Comparison of ENCODE assay signal across 8 cellular contexts in the genomic region with DNA sequence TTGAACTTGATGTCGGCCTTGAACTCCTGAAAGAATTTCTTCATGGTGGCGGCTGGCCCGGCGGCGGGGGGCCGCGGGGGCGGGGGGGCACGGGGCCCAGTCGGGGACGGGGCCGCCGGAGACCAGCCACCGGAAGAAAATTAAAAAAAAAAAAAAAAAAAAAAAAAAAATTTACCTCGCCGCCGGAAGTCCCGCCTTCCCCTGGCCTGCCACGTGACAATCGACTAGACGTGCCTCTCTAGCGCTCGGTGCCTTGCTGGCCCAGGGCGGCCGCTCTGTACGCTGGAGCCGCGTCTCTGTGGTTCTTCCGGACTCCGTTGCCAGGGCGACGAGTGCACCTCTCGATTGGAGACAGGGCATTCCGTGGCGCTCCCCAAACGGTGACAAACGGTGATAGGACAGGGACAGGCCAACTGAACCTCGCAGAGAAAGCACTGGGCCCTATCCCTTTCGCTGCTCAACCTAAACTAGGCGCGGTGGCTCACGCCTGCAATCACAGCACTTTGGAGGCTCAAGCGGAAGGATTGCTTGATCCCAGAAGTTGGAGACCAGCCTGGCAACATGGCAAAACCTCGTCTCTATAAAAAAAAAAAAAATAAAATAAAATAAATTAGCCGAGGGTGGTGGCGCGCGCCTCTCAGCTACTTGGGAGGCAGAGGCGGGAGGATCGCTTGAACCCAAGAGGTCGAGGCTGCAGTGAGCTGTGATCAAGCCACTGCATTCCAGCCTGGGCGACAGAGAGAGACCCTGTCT. TPM values are rescaled to one million over a fixed set of nuclear protein-coding genes. Genes with fewer than 3 reads are reported as not detected.
DNase-seq lines count a peak whose midpoint lies in the region; ATAC-seq and TF ChIP-seq lines count a peak whose summit lies in the region.

A gene with protein sequence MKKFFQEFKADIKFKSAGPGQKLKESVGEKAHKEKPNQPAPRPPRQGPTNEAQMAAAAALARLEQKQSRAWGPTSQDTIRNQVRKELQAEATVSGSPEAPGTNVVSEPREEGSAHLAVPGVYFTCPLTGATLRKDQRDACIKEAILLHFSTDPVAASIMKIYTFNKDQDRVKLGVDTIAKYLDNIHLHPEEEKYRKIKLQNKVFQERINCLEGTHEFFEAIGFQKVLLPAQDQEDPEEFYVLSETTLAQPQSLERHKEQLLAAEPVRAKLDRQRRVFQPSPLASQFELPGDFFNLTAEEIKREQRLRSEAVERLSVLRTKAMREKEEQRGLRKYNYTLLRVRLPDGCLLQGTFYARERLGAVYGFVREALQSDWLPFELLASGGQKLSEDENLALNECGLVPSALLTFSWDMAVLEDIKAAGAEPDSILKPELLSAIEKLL (minus strand): TSS at position 141 of the 753 bp plus-strand sequence. CDS start 97 bp downstream, at position 44.

- TF ChIP-seq EP300 in upper lobe of left lung (IDR thresholded peaks at IDR 0.05), result no peak

- peak in 1 of 2 donors; percentile 58 for TF ChIP-seq POLR2A in adrenal gland (IDR thresholded peaks at IDR 0.05)
- TF ChIP-seq POLR2A in upper lobe of left lung (IDR thresholded peaks at IDR 0.05), result peak in 1 of 4 donors; percentile 49

- peak within 1 kb of the TSS; percentile 77 to 95 (median 88) for H3K27ac ChIP-seq in adrenal gland
- peak within 1 kb of the TSS; percentile 66 to 96 (median 91) for H3K27ac ChIP-seq in heart right ventricle
- peak within 1 kb of the TSS; percentile 77 to 90 (median 90) for H3K27ac ChIP-seq in upper lobe of left lung

- DNase-seq in NCI-H146 (lab: John Stamatoyannopoulos, UW), result peak; percentile 97
- DNase-seq in T-helper 1 cell, result peak; percentile 96 to 98 (median 97)
- peak; percentile 97 to 100 (median 99) for DNase-seq in adrenal gland
- peak; percentile 97 to 98 for DNase-seq in heart right ventricle
- DNase-seq in posterior cingulate gyrus, result peak; percentile 96 to 100 (median 98)
- DNase-seq in upper lobe of left lung, result peak; percentile 96 to 100

- H3K9me3 ChIP-seq in adrenal gland (replicated peaks in 1 of 3), result no peaks in the 10 kb centered on the region
- no peaks in the 10 kb centered on the region for H3K9me3 ChIP-seq in heart right ventricle
- no peaks in the 10 kb centered on the region for H3K9me3 ChIP-seq in upper lobe of left lung

- H3K4me3 ChIP-seq in GM12875 (ENCODE audit: low read depth, low read length), result peak within 1 kb of the TSS; percentile 65
- H3K4me3 ChIP-seq in adrenal gland, result peak within 1 kb of the TSS in 3 of 4 donors; percentile 37 to 95 (median 80)
- peak within 1 kb of the TSS; percentile 51 to 88 (median 76) for H3K4me3 ChIP-seq in heart right ventricle
- H3K4me3 ChIP-seq in upper lobe of left lung, result peak within 1 kb of the TSS; percentile 62 to 97 (median 75)

- WGBS in adrenal gland, 4 donors, result 9 to 19% (median 10%) methylated on average over 30 to 52 of the region's 52 CpGs
- WGBS in heart right ventricle, 2 donors, result 9 to 11% methylated on average over 52 of the region's 52 CpGs
- 12 to 14% methylated on average over 48 to 51 of the region's 52 CpGs for WGBS in upper lobe of left lung, 2 donors

- intact Hi-C loops in adrenal gland (cut with DNase I), result loop anchor here in 1 of 2 donors (10.0 kb wide), 1 partner anchor 53 kb away; the partner anchor contains the start of genes CHAF1A and SH3GL1
- intact Hi-C loops in heart right ventricle (cut with DNase I), result loop anchor here in 3 of 10 donors (1.0 to 5.0 kb wide), 2 partner anchors 13 to 56 kb away; partner anchors contain the start of genes CHAF1A (in 2 of the 3) and SH3GL1 (in 2 of the 3)
- intact Hi-C loops in posterior cingulate gyrus (cut with DNase I), result loop anchor here (1.0 to 2.0 kb wide), 2 partner anchors 13 to 56 kb away; partner anchors contain the start of gene CHAF1A

- TF ChIP-seq CTCF in GM12875 (IDR thresholded peaks at IDR 0.05; ENCODE audit: borderline replicate concordance, insufficient read depth, low read depth, low read length), result no peak
- peak in 1 of 6 experiments; percentile 35 for TF ChIP-seq CTCF in adrenal gland (IDR thresholded peaks at IDR 0.05)
- TF ChIP-seq CTCF in heart right ventricle (IDR thresholded peaks at IDR 0.05), result peak in 1 of 9 donors; percentile 8
- TF ChIP-seq CTCF in upper lobe of left lung (IDR thresholded peaks at IDR 0.05), result peak in 2 of 6 experiments; percentile 23 to 45

- H3K27me3 ChIP-seq in adrenal gland (no peaks in the 10 kb centered on the region), heart right ventricle (no peaks in the 10 kb centered on the region), upper lobe of left lung (no peaks in the 10 kb centered on the region)

- H3K36me3 ChIP-seq in adrenal gland (replicated peaks in 1 of 2), result peaks cover 0 to 7% of the 10 kb centered on the region in 2 donors
- peaks cover 2 to 21% (median 14%) of the 10 kb centered on the region in 9 donors for H3K36me3 ChIP-seq in heart right ventricle
- H3K36me3 ChIP-seq in upper lobe of left lung, result peaks cover 4 to 20% (median 15%) of the 10 kb centered on the region in 4 donors

- ATAC-seq in HG02852 (IDR thresholded peaks at IDR 0.05; ENCODE audit: unreplicated experiment) (peak; percentile 79), heart right ventricle (peak; percentile 88 to 94 (median 91)), upper lobe of left lung (ENCODE audit: low FRiP score in 2 of 2) (peak; percentile 95 to 96)

- peaks cover 33 to 40% of the 10 kb centered on the region in 2 donors for H3K4me1 ChIP-seq in adrenal gland (replicated peaks in 1 of 2)
- peaks cover 7 to 43% (median 25%) of the 10 kb centered on the region in 9 donors for H3K4me1 ChIP-seq in heart right ventricle
- peaks cover 14 to 25% (median 17%) of the 10 kb centered on the region in 4 donors for H3K4me1 ChIP-seq in upper lobe of left lung

RNA-seq across cellular contexts. Expression of the gene that starts here (rescaled TPM):
- total RNA-seq in adrenal gland (100 to 1,000 TPM; 165 to 317 (median 268) TPM), heart right ventricle (100 to 1,000 TPM in 9 of 10 donors, 10 to 100 TPM in 1; 90.6 to 123 (median 104) TPM), upper lobe of left lung (100 to 1,000 TPM in 4 of 6 donors, 10 to 100 TPM in 2; 48.1 to 186 (median 111) TPM)
- polyA plus RNA-seq in adrenal gland (100 to 1,000 TPM in 2 of 3 donors, 10 to 100 TPM in 1; 53.9 to 257 (median 250) TPM), heart right ventricle (100 to 1,000 TPM; 127 to 131 TPM)

Comparison
In these comparisons a context has a peak if more than half of its experiments do, and no peak if none do; other contexts are left out.
1. Peak in every context shown above with its lines: DNase-seq, ATAC-seq, H3K4me3 ChIP-seq and H3K27ac ChIP-seq.